In genomic region chr13:112981361-112981905, GRCh38 we compare ENCODE assay signal across 18 cellular contexts. TPM values are rescaled to one million over a fixed set of nuclear protein-coding genes. Genes with fewer than 3 reads are reported as not detected.
DNase-seq lines count a peak whose midpoint lies in the region; ATAC-seq and TF ChIP-seq lines count a peak whose summit lies in the region.
"Had no signal": no experiment of that assay in that cellular context is flagged by ENCODE, and none has a peak within 500 bp of the region (broad histone marks: within the 10 kb centered on the region; RNA-seq: fewer than 3 reads in every experiment).

No MANE protein-coding gene starts in this region.

- no peak for TF ChIP-seq CTCF in left lung (IDR thresholded peaks at IDR 0.05)

- peak overlapping the region in 1 of 2 donors; percentile 41 for H3K4me3 ChIP-seq in left lung

- ATAC-seq in left lung: no peak

- no peaks in the 10 kb centered on the region for H3K36me3 ChIP-seq in left lung

- DNase-seq in NCI-H1417 (lab: John Stamatoyannopoulos, UW) (peak in 2 of 3 experiments; percentile 82 to 91), NCI-H1417 treated with DMSO at 0.1 percent for 48 hours (lab: John Stamatoyannopoulos, UW) (no peak), left lung (peak in 1 of 2 donors; percentile 66), HuH-7 (ENCODE audit: low spot score) (no peak), DMS 273 treated with DMSO at 0.1 percent for 48 hours (lab: John Stamatoyannopoulos, UW) (no peak), hippocampal formation (lab: John Stamatoyannopoulos, UW) (no peak)
- DNase-seq: activated CD4-positive, alpha-beta T cell treated with anti-CD3 and anti-CD28 coated beads, Interleukin-2, amount 10 ng/mL, durations not matched to agents 7 days and 5 days; activated naive CD4-positive, alpha-beta T cell treated with anti-CD3 and anti-CD28 coated beads, Interleukin-2, amount 10 ng/mL, durations not matched to agents 7 days and 5 days; aorta; CD4-positive, alpha-beta T cell; head of caudate nucleus; NCI-H1105; stimulated activated CD8-positive, alpha-beta memory T cell treated with anti-CD3 and anti-CD28 coated beads, Interleukin-4, amount 100 ng/mL, for 48 hours; T-helper 9 cell had no signal

- H3K27me3 ChIP-seq in left lung: peaks cover 0 to 16% of the 10 kb centered on the region in 2 donors

- intact Hi-C loops in left lung (cut with DNase I): no loop called here

- H3K27ac ChIP-seq in angular gyrus (ENCODE audit: low read depth, low read length) (peak overlapping the region; percentile 54), left lung (peak overlapping the region; percentile 19 to 65), temporal lobe (ENCODE audit: low read depth, low read length) (peak overlapping the region; percentile 7)
- H3K27ac ChIP-seq: 22Rv1 had no signal

- H3K4me1 ChIP-seq in left lung: peaks cover 0 to 12% of the 10 kb centered on the region in 2 donors

- no peaks in the 10 kb centered on the region for H3K9me3 ChIP-seq in left lung

RNA-seq across cellular contexts. Expression of gene MCF2L, which starts 12.4 kb away (rescaled TPM):
- total RNA-seq in left lung (10 to 100 TPM; 36.0 to 38.9 TPM), temporal lobe (120 TPM)
- total RNA-seq: M059J had no signal

Comparison
In these comparisons a context has a peak if more than half of its experiments do, and no peak if none do; other contexts are left out.
1. DNase-seq: peak in NCI-H1417 (2 of 3); none in NCI-H1417 treated with DMSO at 0.1 percent for 48 hours (single experiment), HuH-7 (single experiment), DMS 273 treated with DMSO at 0.1 percent for 48 hours (single experiment) and hippocampal formation (0 of 2).
2. Peak in every context shown above with its lines, with median percentiles within 50 percentile points of each other: H3K27ac ChIP-seq.